In the genomic region with DNA sequence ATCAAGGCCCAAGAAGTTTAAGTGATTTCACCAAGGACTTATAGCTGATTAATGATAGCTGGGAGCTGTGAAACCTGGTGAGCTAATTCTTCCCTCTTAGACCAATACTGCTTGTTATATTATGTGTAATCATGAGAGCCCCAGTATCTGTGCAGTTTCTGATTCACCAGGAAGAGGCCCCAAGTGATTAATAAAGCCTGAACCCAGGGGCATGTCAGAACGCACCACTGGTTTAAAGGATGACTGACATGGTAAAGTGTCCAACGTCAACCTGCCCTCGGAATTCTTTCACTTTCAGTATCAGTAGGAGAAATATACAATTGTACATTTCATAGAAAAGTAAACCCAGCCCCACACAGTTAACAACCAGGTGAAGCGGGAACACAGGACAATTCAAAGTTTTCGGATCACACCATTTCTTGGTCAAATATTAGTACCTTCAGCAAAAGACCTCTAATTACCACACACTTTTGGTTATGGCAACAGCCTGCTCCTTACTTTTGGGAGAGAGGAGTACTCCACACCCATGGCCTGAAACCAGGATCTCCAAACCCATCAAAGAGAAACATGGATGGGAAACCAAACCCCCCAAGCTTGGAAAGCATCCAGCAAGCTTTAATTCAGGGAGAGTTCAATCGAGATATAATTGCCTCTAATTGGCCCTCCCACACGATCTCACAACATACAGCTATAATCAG, we compare ENCODE assay signal across 1 cellular context.
TF ChIP-seq lines count a peak whose summit lies in the region.

No MANE protein-coding gene starts in this region.

TF ChIP-seq in GM12878, 131 proteins besides CTCF, POLR2A, EP300 and RAD21 (continued from another document and continues in another):
- TF ChIP-seq ZBTB4 (CRISPR knock-in tag; IDR thresholded peaks at IDR 0.05), result no peak
- TF ChIP-seq CHD2 (IDR thresholded peaks at IDR 0.05; ENCODE audit: borderline replicate concordance, low read depth, low read length), result no peak
- peak; percentile 85 for TF ChIP-seq FOXM1 (IDR thresholded peaks at IDR 0.05; ENCODE audit: low read depth, low read length)
- peak; percentile 82 for TF ChIP-seq MTA3 (IDR thresholded peaks at IDR 0.05; ENCODE audit: borderline replicate concordance, low read length)
- TF ChIP-seq TARDBP (IDR thresholded peaks at IDR 0.05; ENCODE audit: borderline replicate concordance), result no peak
- TF ChIP-seq TAF1 (IDR thresholded peaks at IDR 0.05; ENCODE audit: borderline replicate concordance, low read depth, low read length), result no peak
- TF ChIP-seq, protein P1, sequence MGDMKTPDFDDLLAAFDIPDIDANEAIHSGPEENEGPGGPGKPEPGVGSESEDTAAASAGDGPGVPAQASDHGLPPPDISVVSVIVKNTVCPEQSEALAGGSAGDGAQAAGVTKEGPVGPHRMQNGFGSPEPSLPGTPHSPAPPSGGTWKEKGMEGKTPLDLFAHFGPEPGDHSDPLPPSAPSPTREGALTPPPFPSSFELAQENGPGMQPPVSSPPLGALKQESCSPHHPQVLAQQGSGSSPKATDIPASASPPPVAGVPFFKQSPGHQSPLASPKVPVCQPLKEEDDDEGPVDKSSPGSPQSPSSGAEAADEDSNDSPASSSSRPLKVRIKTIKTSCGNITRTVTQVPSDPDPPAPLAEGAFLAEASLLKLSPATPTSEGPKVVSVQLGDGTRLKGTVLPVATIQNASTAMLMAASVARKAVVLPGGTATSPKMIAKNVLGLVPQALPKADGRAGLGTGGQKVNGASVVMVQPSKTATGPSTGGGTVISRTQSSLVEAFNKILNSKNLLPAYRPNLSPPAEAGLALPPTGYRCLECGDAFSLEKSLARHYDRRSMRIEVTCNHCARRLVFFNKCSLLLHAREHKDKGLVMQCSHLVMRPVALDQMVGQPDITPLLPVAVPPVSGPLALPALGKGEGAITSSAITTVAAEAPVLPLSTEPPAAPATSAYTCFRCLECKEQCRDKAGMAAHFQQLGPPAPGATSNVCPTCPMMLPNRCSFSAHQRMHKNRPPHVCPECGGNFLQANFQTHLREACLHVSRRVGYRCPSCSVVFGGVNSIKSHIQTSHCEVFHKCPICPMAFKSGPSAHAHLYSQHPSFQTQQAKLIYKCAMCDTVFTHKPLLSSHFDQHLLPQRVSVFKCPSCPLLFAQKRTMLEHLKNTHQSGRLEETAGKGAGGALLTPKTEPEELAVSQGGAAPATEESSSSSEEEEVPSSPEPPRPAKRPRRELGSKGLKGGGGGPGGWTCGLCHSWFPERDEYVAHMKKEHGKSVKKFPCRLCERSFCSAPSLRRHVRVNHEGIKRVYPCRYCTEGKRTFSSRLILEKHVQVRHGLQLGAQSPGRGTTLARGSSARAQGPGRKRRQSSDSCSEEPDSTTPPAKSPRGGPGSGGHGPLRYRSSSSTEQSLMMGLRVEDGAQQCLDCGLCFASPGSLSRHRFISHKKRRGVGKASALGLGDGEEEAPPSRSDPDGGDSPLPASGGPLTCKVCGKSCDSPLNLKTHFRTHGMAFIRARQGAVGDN (IDR thresholded peaks at IDR 0.05), result no peak
- TF ChIP-seq TCF12 (IDR thresholded peaks at IDR 0.05; ENCODE audit: low read depth, low read length), result no peak
- TF ChIP-seq MEF2B (IDR thresholded peaks at IDR 0.05; ENCODE audit: partially characterized antibody, poor library complexity, severe bottlenecking), result peak; percentile 77
- TF ChIP-seq CREB1 (IDR thresholded peaks at IDR 0.05; ENCODE audit: low read depth), result peak; percentile 72
- TF ChIP-seq SRF (IDR thresholded peaks at IDR 0.05; ENCODE audit: low read depth in 2 of 2, low read length in 2 of 2), result peak in 1 of 2 experiments; percentile 16; a peak in 1 of 4 replicates
- no peak for TF ChIP-seq ZNF24 (IDR thresholded peaks at IDR 0.05)
- peak; percentile 92 for TF ChIP-seq NFIC (IDR thresholded peaks at IDR 0.05; ENCODE audit: low read depth, low read length)
- no peak for TF ChIP-seq ZNF274 (IDR thresholded peaks at IDR 0.05; ENCODE audit: insufficient read depth, insufficient read length)
- no peak for TF ChIP-seq POLR2AphosphoS5 (IDR thresholded peaks at IDR 0.05; ENCODE audit: low read length)
- no peak for TF ChIP-seq KDM1A (IDR thresholded peaks at IDR 0.05; ENCODE audit: borderline replicate concordance)
- TF ChIP-seq, protein P2, sequence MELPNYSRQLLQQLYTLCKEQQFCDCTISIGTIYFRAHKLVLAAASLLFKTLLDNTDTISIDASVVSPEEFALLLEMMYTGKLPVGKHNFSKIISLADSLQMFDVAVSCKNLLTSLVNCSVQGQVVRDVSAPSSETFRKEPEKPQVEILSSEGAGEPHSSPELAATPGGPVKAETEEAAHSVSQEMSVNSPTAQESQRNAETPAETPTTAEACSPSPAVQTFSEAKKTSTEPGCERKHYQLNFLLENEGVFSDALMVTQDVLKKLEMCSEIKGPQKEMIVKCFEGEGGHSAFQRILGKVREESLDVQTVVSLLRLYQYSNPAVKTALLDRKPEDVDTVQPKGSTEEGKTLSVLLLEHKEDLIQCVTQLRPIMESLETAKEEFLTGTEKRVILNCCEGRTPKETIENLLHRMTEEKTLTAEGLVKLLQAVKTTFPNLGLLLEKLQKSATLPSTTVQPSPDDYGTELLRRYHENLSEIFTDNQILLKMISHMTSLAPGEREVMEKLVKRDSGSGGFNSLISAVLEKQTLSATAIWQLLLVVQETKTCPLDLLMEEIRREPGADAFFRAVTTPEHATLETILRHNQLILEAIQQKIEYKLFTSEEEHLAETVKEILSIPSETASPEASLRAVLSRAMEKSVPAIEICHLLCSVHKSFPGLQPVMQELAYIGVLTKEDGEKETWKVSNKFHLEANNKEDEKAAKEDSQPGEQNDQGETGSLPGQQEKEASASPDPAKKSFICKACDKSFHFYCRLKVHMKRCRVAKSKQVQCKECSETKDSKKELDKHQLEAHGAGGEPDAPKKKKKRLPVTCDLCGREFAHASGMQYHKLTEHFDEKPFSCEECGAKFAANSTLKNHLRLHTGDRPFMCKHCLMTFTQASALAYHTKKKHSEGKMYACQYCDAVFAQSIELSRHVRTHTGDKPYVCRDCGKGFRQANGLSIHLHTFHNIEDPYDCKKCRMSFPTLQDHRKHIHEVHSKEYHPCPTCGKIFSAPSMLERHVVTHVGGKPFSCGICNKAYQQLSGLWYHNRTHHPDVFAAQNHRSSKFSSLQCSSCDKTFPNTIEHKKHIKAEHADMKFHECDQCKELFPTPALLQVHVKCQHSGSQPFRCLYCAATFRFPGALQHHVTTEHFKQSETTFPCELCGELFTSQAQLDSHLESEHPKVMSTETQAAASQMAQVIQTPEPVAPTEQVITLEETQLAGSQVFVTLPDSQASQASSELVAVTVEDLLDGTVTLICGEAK (IDR thresholded peaks at IDR 0.05; ENCODE audit: borderline replicate concordance), result no peak
- peak; percentile 47; the same call in 1 of the 2 replicates for TF ChIP-seq JUND (IDR thresholded peaks at IDR 0.05; ENCODE audit: low read depth, low read length)
- TF ChIP-seq SREBF2 (IDR thresholded peaks at IDR 0.05; ENCODE audit: low read length), result no peak
- no peak for TF ChIP-seq MYB (IDR thresholded peaks at IDR 0.05; ENCODE audit: borderline replicate concordance, low read depth, low read length)
- peak; percentile 81; the same call in 1 of the 2 replicates for TF ChIP-seq ZBED1 (IDR thresholded peaks at IDR 0.05; ENCODE audit: borderline replicate concordance)
- TF ChIP-seq, protein P3, sequence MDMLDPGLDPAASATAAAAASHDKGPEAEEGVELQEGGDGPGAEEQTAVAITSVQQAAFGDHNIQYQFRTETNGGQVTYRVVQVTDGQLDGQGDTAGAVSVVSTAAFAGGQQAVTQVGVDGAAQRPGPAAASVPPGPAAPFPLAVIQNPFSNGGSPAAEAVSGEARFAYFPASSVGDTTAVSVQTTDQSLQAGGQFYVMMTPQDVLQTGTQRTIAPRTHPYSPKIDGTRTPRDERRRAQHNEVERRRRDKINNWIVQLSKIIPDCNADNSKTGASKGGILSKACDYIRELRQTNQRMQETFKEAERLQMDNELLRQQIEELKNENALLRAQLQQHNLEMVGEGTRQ (IDR thresholded peaks at IDR 0.05; ENCODE audit: borderline replicate concordance, low read depth, low read length), result no peak
- no peak for TF ChIP-seq SMAD1 (IDR thresholded peaks at IDR 0.05; ENCODE audit: low read depth, partially characterized antibody)
- TF ChIP-seq, protein P4, sequence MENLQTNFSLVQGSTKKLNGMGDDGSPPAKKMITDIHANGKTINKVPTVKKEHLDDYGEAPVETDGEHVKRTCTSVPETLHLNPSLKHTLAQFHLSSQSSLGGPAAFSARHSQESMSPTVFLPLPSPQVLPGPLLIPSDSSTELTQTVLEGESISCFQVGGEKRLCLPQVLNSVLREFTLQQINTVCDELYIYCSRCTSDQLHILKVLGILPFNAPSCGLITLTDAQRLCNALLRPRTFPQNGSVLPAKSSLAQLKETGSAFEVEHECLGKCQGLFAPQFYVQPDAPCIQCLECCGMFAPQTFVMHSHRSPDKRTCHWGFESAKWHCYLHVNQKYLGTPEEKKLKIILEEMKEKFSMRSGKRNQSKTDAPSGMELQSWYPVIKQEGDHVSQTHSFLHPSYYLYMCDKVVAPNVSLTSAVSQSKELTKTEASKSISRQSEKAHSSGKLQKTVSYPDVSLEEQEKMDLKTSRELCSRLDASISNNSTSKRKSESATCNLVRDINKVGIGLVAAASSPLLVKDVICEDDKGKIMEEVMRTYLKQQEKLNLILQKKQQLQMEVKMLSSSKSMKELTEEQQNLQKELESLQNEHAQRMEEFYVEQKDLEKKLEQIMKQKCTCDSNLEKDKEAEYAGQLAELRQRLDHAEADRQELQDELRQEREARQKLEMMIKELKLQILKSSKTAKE (IDR thresholded peaks at IDR 0.05; ENCODE audit: low read depth, poor library complexity, severe bottlenecking), result peak; percentile 69
- no peak for TF ChIP-seq HDGF (IDR thresholded peaks at IDR 0.05)
- TF ChIP-seq DPF2 (IDR thresholded peaks at IDR 0.05), result peak; percentile 78; the same call in 1 of the 2 replicates
- TF ChIP-seq SREBF1 (IDR thresholded peaks at IDR 0.05; ENCODE audit: low read length), result no peak
- TF ChIP-seq MAX (IDR thresholded peaks at IDR 0.05; ENCODE audit: low read depth, low read length), result no peak
- TF ChIP-seq IKZF1 (conservative IDR thresholded peaks at IDR 0.05), result peak; percentile 84
- TF ChIP-seq YY1 (IDR thresholded peaks at IDR 0.05; ENCODE audit: low read depth, low read length), result no peak
- TF ChIP-seq CHD1 (IDR thresholded peaks at IDR 0.05; ENCODE audit: low read depth, low read length), result no peak
- TF ChIP-seq EZH2 (IDR thresholded peaks at IDR 0.05; ENCODE audit: borderline replicate concordance, control insufficient read depth, low read depth, low read length), result no peak
- peak; percentile 73 for TF ChIP-seq PAX5 (IDR thresholded peaks at IDR 0.05; ENCODE audit: borderline replicate concordance, low read depth, low read length)
- no peak for TF ChIP-seq POLR2AphosphoS2 (IDR thresholded peaks at IDR 0.05; ENCODE audit: low read depth, low read length)
- TF ChIP-seq ZSCAN29 (IDR thresholded peaks at IDR 0.05), result no peak
- TF ChIP-seq SMAD5 (IDR thresholded peaks at IDR 0.05; ENCODE audit: low read depth), result no peak
- peak; percentile 94 for TF ChIP-seq ATF7 (IDR thresholded peaks at IDR 0.05; ENCODE audit: low read depth)
- TF ChIP-seq WRNIP1 (IDR thresholded peaks at IDR 0.05; ENCODE audit: borderline replicate concordance, low read depth, low read length), result no peak
- peak; percentile 72 for TF ChIP-seq IRF4 (IDR thresholded peaks at IDR 0.05; ENCODE audit: low read depth, low read length)
- TF ChIP-seq, protein P5, sequence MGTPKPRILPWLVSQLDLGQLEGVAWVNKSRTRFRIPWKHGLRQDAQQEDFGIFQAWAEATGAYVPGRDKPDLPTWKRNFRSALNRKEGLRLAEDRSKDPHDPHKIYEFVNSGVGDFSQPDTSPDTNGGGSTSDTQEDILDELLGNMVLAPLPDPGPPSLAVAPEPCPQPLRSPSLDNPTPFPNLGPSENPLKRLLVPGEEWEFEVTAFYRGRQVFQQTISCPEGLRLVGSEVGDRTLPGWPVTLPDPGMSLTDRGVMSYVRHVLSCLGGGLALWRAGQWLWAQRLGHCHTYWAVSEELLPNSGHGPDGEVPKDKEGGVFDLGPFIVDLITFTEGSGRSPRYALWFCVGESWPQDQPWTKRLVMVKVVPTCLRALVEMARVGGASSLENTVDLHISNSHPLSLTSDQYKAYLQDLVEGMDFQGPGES (IDR thresholded peaks at IDR 0.05), result no peak
- TF ChIP-seq KAT2A (conservative IDR thresholded peaks at IDR 0.05; ENCODE audit: control insufficient read depth, low read depth, low read length), result no peak
- TF ChIP-seq ATF2 (IDR thresholded peaks at IDR 0.05; ENCODE audit: low read length), result peak; percentile 93
- no peak for TF ChIP-seq ZNF207 (IDR thresholded peaks at IDR 0.05; ENCODE audit: borderline replicate concordance)
- TF ChIP-seq ESRRA (IDR thresholded peaks at IDR 0.05; ENCODE audit: low read length), result no peak
- TF ChIP-seq HDAC2 (IDR thresholded peaks at IDR 0.05), result no peak
- no peak for TF ChIP-seq CBX5 (IDR thresholded peaks at IDR 0.05; ENCODE audit: low read depth)
- TF ChIP-seq STAT1 (conservative IDR thresholded peaks at IDR 0.05), result no peak
- no peak for TF ChIP-seq NFYA (IDR thresholded peaks at IDR 0.05; ENCODE audit: borderline replicate concordance, low read depth, low read length)
